1 cellular context compared by ENCODE assay signal in genomic region chr2:209613941-209614340, GRCh38.
TF ChIP-seq lines count a peak whose summit lies in the region.

No MANE protein-coding gene starts in this region.

TF ChIP-seq in GM23338, 12 proteins besides CTCF, POLR2A, EP300 and RAD21 (continued from another document):
- no peak for TF ChIP-seq REST (IDR thresholded peaks at IDR 0.05; ENCODE audit: unreplicated experiment)
- TF ChIP-seq ZNF331 (CRISPR knock-in tag; IDR thresholded peaks at IDR 0.05; ENCODE audit: low read depth): no peak
- TF ChIP-seq, protein P1, sequence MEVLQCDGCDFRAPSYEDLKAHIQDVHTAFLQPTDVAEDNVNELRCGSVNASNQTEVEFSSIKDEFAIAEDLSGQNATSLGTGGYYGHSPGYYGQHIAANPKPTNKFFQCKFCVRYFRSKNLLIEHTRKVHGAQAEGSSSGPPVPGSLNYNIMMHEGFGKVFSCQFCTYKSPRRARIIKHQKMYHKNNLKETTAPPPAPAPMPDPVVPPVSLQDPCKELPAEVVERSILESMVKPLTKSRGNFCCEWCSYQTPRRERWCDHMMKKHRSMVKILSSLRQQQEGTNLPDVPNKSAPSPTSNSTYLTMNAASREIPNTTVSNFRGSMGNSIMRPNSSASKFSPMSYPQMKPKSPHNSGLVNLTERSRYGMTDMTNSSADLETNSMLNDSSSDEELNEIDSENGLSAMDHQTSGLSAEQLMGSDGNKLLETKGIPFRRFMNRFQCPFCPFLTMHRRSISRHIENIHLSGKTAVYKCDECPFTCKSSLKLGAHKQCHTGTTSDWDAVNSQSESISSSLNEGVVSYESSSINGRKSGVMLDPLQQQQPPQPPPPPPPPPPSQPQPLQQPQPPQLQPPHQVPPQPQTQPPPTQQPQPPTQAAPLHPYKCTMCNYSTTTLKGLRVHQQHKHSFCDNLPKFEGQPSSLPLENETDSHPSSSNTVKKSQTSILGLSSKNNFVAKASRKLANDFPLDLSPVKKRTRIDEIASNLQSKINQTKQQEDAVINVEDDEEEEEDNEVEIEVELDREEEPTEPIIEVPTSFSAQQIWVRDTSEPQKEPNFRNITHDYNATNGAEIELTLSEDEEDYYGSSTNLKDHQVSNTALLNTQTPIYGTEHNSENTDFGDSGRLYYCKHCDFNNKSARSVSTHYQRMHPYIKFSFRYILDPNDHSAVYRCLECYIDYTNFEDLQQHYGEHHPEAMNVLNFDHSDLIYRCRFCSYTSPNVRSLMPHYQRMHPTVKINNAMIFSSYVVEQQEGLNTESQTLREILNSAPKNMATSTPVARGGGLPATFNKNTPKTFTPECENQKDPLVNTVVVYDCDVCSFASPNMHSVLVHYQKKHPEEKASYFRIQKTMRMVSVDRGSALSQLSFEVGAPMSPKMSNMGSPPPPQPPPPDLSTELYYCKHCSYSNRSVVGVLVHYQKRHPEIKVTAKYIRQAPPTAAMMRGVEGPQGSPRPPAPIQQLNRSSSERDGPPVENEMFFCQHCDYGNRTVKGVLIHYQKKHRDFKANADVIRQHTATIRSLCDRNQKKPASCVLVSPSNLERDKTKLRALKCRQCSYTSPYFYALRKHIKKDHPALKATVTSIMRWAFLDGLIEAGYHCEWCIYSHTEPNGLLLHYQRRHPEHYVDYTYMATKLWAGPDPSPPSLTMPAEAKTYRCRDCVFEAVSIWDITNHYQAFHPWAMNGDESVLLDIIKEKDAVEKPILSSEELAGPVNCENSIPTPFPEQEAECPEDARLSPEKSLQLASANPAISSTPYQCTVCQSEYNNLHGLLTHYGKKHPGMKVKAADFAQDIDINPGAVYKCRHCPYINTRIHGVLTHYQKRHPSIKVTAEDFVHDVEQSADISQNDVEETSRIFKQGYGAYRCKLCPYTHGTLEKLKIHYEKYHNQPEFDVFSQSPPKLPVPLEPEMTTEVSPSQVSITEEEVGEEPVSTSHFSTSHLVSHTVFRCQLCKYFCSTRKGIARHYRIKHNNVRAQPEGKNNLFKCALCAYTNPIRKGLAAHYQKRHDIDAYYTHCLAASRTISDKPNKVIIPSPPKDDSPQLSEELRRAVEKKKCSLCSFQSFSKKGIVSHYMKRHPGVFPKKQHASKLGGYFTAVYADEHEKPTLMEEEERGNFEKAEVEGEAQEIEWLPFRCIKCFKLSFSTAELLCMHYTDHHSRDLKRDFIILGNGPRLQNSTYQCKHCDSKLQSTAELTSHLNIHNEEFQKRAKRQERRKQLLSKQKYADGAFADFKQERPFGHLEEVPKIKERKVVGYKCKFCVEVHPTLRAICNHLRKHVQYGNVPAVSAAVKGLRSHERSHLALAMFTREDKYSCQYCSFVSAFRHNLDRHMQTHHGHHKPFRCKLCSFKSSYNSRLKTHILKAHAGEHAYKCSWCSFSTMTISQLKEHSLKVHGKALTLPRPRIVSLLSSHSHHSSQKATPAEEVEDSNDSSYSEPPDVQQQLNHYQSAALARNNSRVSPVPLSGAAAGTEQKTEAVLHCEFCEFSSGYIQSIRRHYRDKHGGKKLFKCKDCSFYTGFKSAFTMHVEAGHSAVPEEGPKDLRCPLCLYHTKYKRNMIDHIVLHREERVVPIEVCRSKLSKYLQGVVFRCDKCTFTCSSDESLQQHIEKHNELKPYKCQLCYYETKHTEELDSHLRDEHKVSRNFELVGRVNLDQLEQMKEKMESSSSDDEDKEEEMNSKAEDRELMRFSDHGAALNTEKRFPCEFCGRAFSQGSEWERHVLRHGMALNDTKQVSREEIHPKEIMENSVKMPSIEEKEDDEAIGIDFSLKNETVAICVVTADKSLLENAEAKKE (CRISPR knock-in tag; IDR thresholded peaks at IDR 0.05): no peak
- TF ChIP-seq STAT1 (IDR thresholded peaks at IDR 0.05; ENCODE audit: unreplicated experiment): no peak
- TF ChIP-seq ZNF114 (CRISPR knock-in tag; IDR thresholded peaks at IDR 0.05): no peak
- TF ChIP-seq CREB1 (CRISPR knock-in tag; IDR thresholded peaks at IDR 0.05; ENCODE audit: low read depth): no peak
- TF ChIP-seq EZH2 (IDR thresholded peaks at IDR 0.05; ENCODE audit: low read depth, unreplicated experiment): no peak
- TF ChIP-seq EZH2phosphoT487 (IDR thresholded peaks at IDR 0.05; ENCODE audit: unreplicated experiment): no peak
- no peak for TF ChIP-seq POLR2AphosphoS5 (IDR thresholded peaks at IDR 0.05; ENCODE audit: low read depth)
- TF ChIP-seq, protein P2, sequence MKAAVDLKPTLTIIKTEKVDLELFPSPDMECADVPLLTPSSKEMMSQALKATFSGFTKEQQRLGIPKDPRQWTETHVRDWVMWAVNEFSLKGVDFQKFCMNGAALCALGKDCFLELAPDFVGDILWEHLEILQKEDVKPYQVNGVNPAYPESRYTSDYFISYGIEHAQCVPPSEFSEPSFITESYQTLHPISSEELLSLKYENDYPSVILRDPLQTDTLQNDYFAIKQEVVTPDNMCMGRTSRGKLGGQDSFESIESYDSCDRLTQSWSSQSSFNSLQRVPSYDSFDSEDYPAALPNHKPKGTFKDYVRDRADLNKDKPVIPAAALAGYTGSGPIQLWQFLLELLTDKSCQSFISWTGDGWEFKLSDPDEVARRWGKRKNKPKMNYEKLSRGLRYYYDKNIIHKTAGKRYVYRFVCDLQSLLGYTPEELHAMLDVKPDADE (IDR thresholded peaks at IDR 0.05): no peak
